Comparison of ENCODE assay signal across 8 cellular contexts in the genomic region with DNA sequence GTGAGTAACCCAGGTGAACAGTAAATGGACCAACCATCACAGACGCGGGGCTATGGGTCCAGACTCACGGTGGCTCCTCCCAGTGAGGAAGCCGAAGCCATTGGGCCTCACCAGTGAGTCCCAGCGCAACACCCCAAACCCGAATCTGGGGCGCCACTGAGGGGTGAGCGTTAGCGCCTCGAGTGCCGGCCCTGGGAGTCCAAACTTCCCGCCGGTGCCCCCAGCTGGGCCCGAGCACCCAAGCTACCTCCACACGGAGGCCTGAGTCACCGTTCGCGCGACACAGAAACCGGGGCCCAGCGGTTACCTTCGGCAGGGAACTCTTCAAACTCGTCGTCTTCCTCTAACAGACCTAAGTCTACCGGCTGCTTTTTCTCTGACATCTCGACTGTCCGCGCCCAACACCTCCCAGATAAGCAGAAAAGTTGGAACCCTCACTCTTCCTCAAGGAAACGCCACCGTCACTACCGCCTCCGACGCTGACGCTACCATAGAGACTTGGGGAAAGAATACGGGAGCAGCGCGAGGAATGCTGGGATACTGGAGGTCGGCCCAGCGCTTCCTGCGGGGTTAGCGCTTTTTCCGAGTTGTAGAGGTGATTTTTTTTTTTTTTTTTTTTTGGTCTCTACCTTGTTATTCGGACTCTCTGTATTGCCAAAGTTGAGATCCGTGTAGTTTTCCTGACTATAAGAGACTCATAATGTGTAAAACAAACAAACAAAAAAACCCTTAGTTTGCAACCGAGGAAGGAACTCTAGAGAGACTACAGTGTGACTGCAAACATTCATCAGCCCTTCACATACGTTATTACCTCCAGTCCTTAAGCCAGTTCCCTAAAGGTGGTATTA. TPM values are rescaled to one million over a fixed set of nuclear protein-coding genes. Genes with fewer than 3 reads are reported as not detected.
A peak's percentile ranks its signal among the peaks of the same experiment; 100 is the strongest.
DNase-seq lines count a peak whose midpoint lies in the region; ATAC-seq and TF ChIP-seq lines count a peak whose summit lies in the region.

A gene (minus strand): TSS at position 466 of the 848 bp plus-strand sequence. CDS start 83 bp downstream, at position 383.

- peaks cover 16% of the 10 kb centered on the region for H3K36me3 Mint-ChIP-seq in endothelial cell (ENCODE audit: low read depth, unreplicated experiment)
- H3K36me3 Mint-ChIP-seq in mesothelial cell of epicardium, result peaks cover 18% of the 10 kb centered on the region

- no peak for TF ChIP-seq CTCF in endothelial cell (IDR thresholded peaks at IDR 0.05; ENCODE audit: unreplicated experiment)
- TF ChIP-seq CTCF in mesothelial cell of epicardium (IDR thresholded peaks at IDR 0.05; ENCODE audit: unreplicated experiment), result no peak

- DNase-seq in COLO829 (ENCODE audit: low spot score) (peak; percentile 79), HS-27A (ENCODE audit: low read depth) (peak; percentile 40), NOMO-1 treated with dmso at 0.1 percent for 144 hours (lab: John Stamatoyannopoulos, UW; ENCODE audit: unreplicated experiment) (peak; percentile 95), endothelial cell (ENCODE audit: low spot score) (peak; percentile 68), mesothelial cell of epicardium (ENCODE audit: low spot score in 2 of 2, unreplicated experiment in 2 of 2) (peak; percentile 37 to 65)
- peak; percentile 36 for DNase-seq in activated CD8-positive, alpha-beta memory T cell treated with anti-CD3 and anti-CD28 coated beads, Interleukin-2, amount 50 U/mL, for 24 hours (ENCODE audit: extremely low read depth)
- peak; percentile 36 to 43 for DNase-seq in stimulated activated CD8-positive, alpha-beta memory T cell treated with anti-CD3 and anti-CD28 coated beads, Interleukin-15, amount 100 ng/mL, for 48 hours (ENCODE audit: low read depth in 2 of 2)

- peak; percentile 86 for ATAC-seq in GM19467 (IDR thresholded peaks at IDR 0.05; ENCODE audit: unreplicated experiment)

- H3K4me3 Mint-ChIP-seq in endothelial cell (ENCODE audit: unreplicated experiment), result peak within 1 kb of the TSS; percentile 100
- peak within 1 kb of the TSS; percentile 93 for H3K4me3 Mint-ChIP-seq in mesothelial cell of epicardium

- no peaks in the 10 kb centered on the region for H3K9me3 Mint-ChIP-seq in endothelial cell (ENCODE audit: unreplicated experiment)
- peaks cover 29% of the 10 kb centered on the region for H3K9me3 Mint-ChIP-seq in mesothelial cell of epicardium

- H3K4me1 Mint-ChIP-seq in endothelial cell (ENCODE audit: unreplicated experiment) (peaks cover 2% of the 10 kb centered on the region), mesothelial cell of epicardium (peaks cover 19% of the 10 kb centered on the region)

- H3K27me3 Mint-ChIP-seq in endothelial cell (ENCODE audit: unreplicated experiment) (no peaks in the 10 kb centered on the region), mesothelial cell of epicardium (ENCODE audit: low read depth) (no peaks in the 10 kb centered on the region)

- H3K27ac Mint-ChIP-seq in endothelial cell (ENCODE audit: unreplicated experiment) (peak within 1 kb of the TSS; percentile 100), mesothelial cell of epicardium (peak within 1 kb of the TSS; percentile 99)

RNA-seq across cellular contexts. Expression of the gene that starts here (rescaled TPM):
- total RNA-seq in endothelial cell (ENCODE audit: unreplicated experiment) (60.4 TPM), mesothelial cell of epicardium (70.1 to 75.7 TPM (median 73.5 TPM) in 3 replicates)

Comparison
In these comparisons a context has a peak if more than half of its experiments do, and no peak if none do; other contexts are left out.
1. Peak in every context shown above with its lines: DNase-seq and ATAC-seq.
2. DNase-seq: peak in every context shown above with its lines; median percentile 95 in NOMO-1 treated with dmso at 0.1 percent for 144 hours; 79 in COLO829; 68 in endothelial cell; 51 in mesothelial cell of epicardium; 40 in HS-27A; 40 in stimulated activated CD8-positive, alpha-beta memory T cell treated with anti-CD3 and anti-CD28 coated beads, Interleukin-15, amount 100 ng/mL, for 48 hours; 36 in activated CD8-positive, alpha-beta memory T cell treated with anti-CD3 and anti-CD28 coated beads, Interleukin-2, amount 50 U/mL, for 24 hours.